ENCODE assay signal across 30 cellular contexts in genomic region chr2:237053066-237053465, GRCh38.
"Had no signal": no experiment of that assay in that cellular context is flagged by ENCODE, and none has a peak within 500 bp of the region (broad histone marks: within the 10 kb centered on the region; RNA-seq: fewer than 3 reads in every experiment).

No MANE protein-coding gene starts in this region.

- H3K27ac ChIP-seq: ascending aorta, breast epithelium, coronary artery, dorsolateral prefrontal cortex, epithelial cell of prostate, esophagus squamous epithelium had no signal

- H3K27ac Mint-ChIP-seq: activated CD4-positive, alpha-beta memory T cell treated with anti-CD3 and anti-CD28 coated beads, Interleukin-2, amount 10 ng/mL, durations not matched to agents 7 days and 5 days; activated CD4-positive, alpha-beta T cell treated with anti-CD3 and anti-CD28 coated beads for 36 hours; activated CD4-positive, alpha-beta T cell treated with anti-CD3 and anti-CD28 coated beads, Interleukin-2, amount 10 ng/mL, durations not matched to agents 24 days and 14 days; activated naive CD4-positive, alpha-beta T cell treated with anti-CD3 and anti-CD28 coated beads, Interleukin-2, amount 10 ng/mL, durations not matched to agents 7 days and 5 days; activated naive CD8-positive, alpha-beta T cell treated with anti-CD3 and anti-CD28 coated beads, Interleukin-2, amount 10 ng/mL, durations not matched to agents 7 days and 5 days; activated T-cell treated with anti-CD3 and anti-CD28 coated beads, Interleukin-2, amount 50 U/mL, for 24 hours; activated T-cell treated with anti-CD3 and anti-CD28 coated beads, Interleukin-2, amount 50 U/mL, for 72 hours; dendritic cell treated with granulocyte-macrophage colony-stimulating factor and Interleukin-4, amounts not matched to agents 40 ng/mL and 50 ng/mL, for 4 days; T-helper 17 cell; T-helper 2 cell treated with Interferon-gamma antibody and Interleukin-4, amounts not matched to agents 5 μg/mL and 100 μg/mL, for 36 hours had no signal

- H3K36me3 Mint-ChIP-seq: activated naive CD4-positive, alpha-beta T cell treated with anti-CD3 and anti-CD28 coated beads, Interleukin-2, amount 50 U/mL, for 72 hours had no signal

- ATAC-seq: activated CD4-positive, alpha-beta T cell treated with anti-CD3 and anti-CD28 coated beads for 36 hours; activated naive CD4-positive, alpha-beta T cell treated with anti-CD3 and anti-CD28 coated beads, Interleukin-2, amount 50 U/mL, for 72 hours; activated T-cell treated with anti-CD3 and anti-CD28 coated beads, Interleukin-2, amount 50 U/mL, for 72 hours; T-helper 17 cell had no signal

- DNase-seq: activated CD4-positive, alpha-beta memory T cell treated with anti-CD3 and anti-CD28 coated beads, Interleukin-2, amount 10 ng/mL, durations not matched to agents 7 days and 5 days; activated CD4-positive, alpha-beta T cell treated with anti-CD3 and anti-CD28 coated beads for 36 hours; activated CD4-positive, alpha-beta T cell treated with anti-CD3 and anti-CD28 coated beads, Interleukin-2, amount 10 ng/mL, durations not matched to agents 24 days and 14 days; activated CD4-positive, CD25-positive, alpha-beta regulatory T cell; activated CD4-positive, CD25-positive, alpha-beta regulatory T cell treated with anti-CD3 and anti-CD28 coated beads, Interleukin-2, amount 50 U/mL, for 72 hours; activated CD8-positive, alpha-beta memory T cell treated with anti-CD3 and anti-CD28 coated beads, Interleukin-2, amount 50 U/mL, for 48 hours; activated gamma-delta T cell; activated naive CD4-positive, alpha-beta T cell; activated naive CD4-positive, alpha-beta T cell treated with anti-CD3 and anti-CD28 coated beads, Interleukin-2, amount 10 ng/mL, durations not matched to agents 7 days and 5 days; activated naive CD8-positive, alpha-beta T cell treated with anti-CD3 and anti-CD28 coated beads, Interleukin-2, amount 10 ng/mL, durations not matched to agents 7 days and 5 days; activated T-cell treated with anti-CD3 and anti-CD28 coated beads for 4 hours; activated T-cell treated with anti-CD3 and anti-CD28 coated beads, Interleukin-2, amount 50 U/mL, for 24 hours; activated T-cell treated with anti-CD3 and anti-CD28 coated beads, Interleukin-2, amount 50 U/mL, for 72 hours; dorsolateral prefrontal cortex; effector memory CD4-positive, alpha-beta T cell; esophagus squamous epithelium; head of caudate nucleus; T-helper 1 cell; T-helper 17 cell; T1000 had no signal

- H3K4me1 ChIP-seq: breast epithelium had no signal

- H3K4me3 ChIP-seq: ascending aorta, breast epithelium, coronary artery, dorsolateral prefrontal cortex, esophagus squamous epithelium had no signal

- FAIRE-seq: frontal cortex had no signal

- H3K27me3 ChIP-seq: ascending aorta, breast epithelium, dorsolateral prefrontal cortex, esophagus squamous epithelium had no signal

- H3K4me3 Mint-ChIP-seq: activated CD4-positive, alpha-beta memory T cell treated with anti-CD3 and anti-CD28 coated beads, Interleukin-2, amount 10 ng/mL, durations not matched to agents 7 days and 5 days; activated CD4-positive, alpha-beta T cell treated with anti-CD3 and anti-CD28 coated beads for 36 hours; activated CD4-positive, alpha-beta T cell treated with anti-CD3 and anti-CD28 coated beads, Interleukin-2, amount 10 ng/mL, durations not matched to agents 24 days and 14 days; activated naive CD4-positive, alpha-beta T cell treated with anti-CD3 and anti-CD28 coated beads, Interleukin-2, amount 10 ng/mL, durations not matched to agents 7 days and 5 days; activated naive CD8-positive, alpha-beta T cell treated with anti-CD3 and anti-CD28 coated beads, Interleukin-2, amount 10 ng/mL, durations not matched to agents 7 days and 5 days; activated T-cell treated with anti-CD3 and anti-CD28 coated beads, Interleukin-2, amount 50 U/mL, for 24 hours; activated T-cell treated with anti-CD3 and anti-CD28 coated beads, Interleukin-2, amount 50 U/mL, for 72 hours; brain; central memory CD8-positive, alpha-beta T cell; dendritic cell treated with granulocyte-macrophage colony-stimulating factor and Interleukin-4, amounts not matched to agents 40 ng/mL and 50 ng/mL, for 4 days; T-helper 17 cell; T-helper 2 cell treated with Interferon-gamma antibody and Interleukin-4, amounts not matched to agents 5 μg/mL and 100 μg/mL, for 36 hours had no signal

- H3K27me3 Mint-ChIP-seq: activated CD4-positive, alpha-beta T cell treated with anti-CD3 and anti-CD28 coated beads for 36 hours; activated naive CD4-positive, alpha-beta T cell treated with anti-CD3 and anti-CD28 coated beads, Interleukin-2, amount 10 ng/mL, durations not matched to agents 7 days and 5 days had no signal

- H3K9me3 Mint-ChIP-seq: activated CD4-positive, alpha-beta T cell treated with anti-CD3 and anti-CD28 coated beads, Interleukin-2, amount 10 ng/mL, durations not matched to agents 24 days and 14 days had no signal

- H3K4me1 Mint-ChIP-seq: activated naive CD4-positive, alpha-beta T cell treated with anti-CD3 and anti-CD28 coated beads, Interleukin-2, amount 10 ng/mL, durations not matched to agents 7 days and 5 days; activated naive CD8-positive, alpha-beta T cell treated with anti-CD3 and anti-CD28 coated beads, Interleukin-2, amount 10 ng/mL, durations not matched to agents 7 days and 5 days; central memory CD8-positive, alpha-beta T cell had no signal

- H3K36me3 ChIP-seq: ascending aorta, breast epithelium, esophagus squamous epithelium had no signal
